ENCODE assay signal across 17 cellular contexts in genomic region chr2:133667085-133667484, GRCh38.
A peak's percentile ranks its signal among the peaks of the same experiment; 100 is the strongest.
DNase-seq lines count a peak whose midpoint lies in the region; ATAC-seq and TF ChIP-seq lines count a peak whose summit lies in the region.
"Had no signal": no experiment of that assay in that cellular context is flagged by ENCODE, and none has a peak within 500 bp of the region (broad histone marks: within the 10 kb centered on the region; RNA-seq: fewer than 3 reads in every experiment).

No MANE protein-coding gene starts in this region.

- peak; percentile 91 for ATAC-seq in IMR-90 (ENCODE audit: low read depth)
- ATAC-seq in HG02840 (IDR thresholded peaks at IDR 0.05; ENCODE audit: low FRiP score, unreplicated experiment): no peak
- ATAC-seq in GM18909 (IDR thresholded peaks at IDR 0.05; ENCODE audit: poor library complexity, unreplicated experiment): no peak
- ATAC-seq: pancreas had no signal

- H3K23ac ChIP-seq in IMR-90 (ENCODE audit: low read depth, low read length): no peak overlapping the region; the same call in 1 of the 2 replicates

- peak overlapping the region in 1 of 2 experiments; percentile 64; a peak in 2 of 4 replicates for H4K8ac ChIP-seq in IMR-90 (ENCODE audit: low read depth in 2 of 2, low read length in 2 of 2)

- H3K9me3 ChIP-seq in IMR-90 (ENCODE audit: control insufficient read depth, insufficient read depth, low read length): peaks cover 6% of the 10 kb centered on the region
- H3K9me3 ChIP-seq: pancreas had no signal

- no peak overlapping the region for H4K91ac ChIP-seq in IMR-90 (ENCODE audit: insufficient read depth, low read depth, low read length)

- peak overlapping the region; percentile 75 for H3K4ac ChIP-seq in IMR-90 (ENCODE audit: low read depth, low read length)

- peak overlapping the region; percentile 26; the same call in 1 of the 2 replicates for H4K5ac ChIP-seq in IMR-90 (ENCODE audit: low read depth, low read length)

- H3K4me3 ChIP-seq in IMR-90 (ENCODE audit: insufficient read depth, low read depth, low read length): no peak overlapping the region
- H3K4me3 ChIP-seq in choroid plexus epithelial cell (ENCODE audit: low read depth, low read length): no peak overlapping the region
- no peak overlapping the region for H3K4me3 ChIP-seq in lower leg skin (ENCODE audit: low read depth, poor library complexity, severe bottlenecking)
- H3K4me3 ChIP-seq: coronary artery, pancreas, SJSA1 had no signal

- H3K27me3 ChIP-seq in IMR-90 (ENCODE audit: control insufficient read depth, insufficient read depth, low read length): no peaks in the 10 kb centered on the region
- H3K27me3 ChIP-seq: pancreas, SJSA1 had no signal

- no peak overlapping the region for H3K9ac ChIP-seq in IMR-90 (ENCODE audit: low read depth, low read length)

- H2AFZ ChIP-seq in IMR-90 (replicated peaks; ENCODE audit: low read length, poor library complexity): no peak overlapping the region

- in situ Hi-C loops in IMR-90 (cut with MboI; ENCODE audit: low sequenced_read_pairs): no loop called here

- no peaks in the 10 kb centered on the region for H4K20me1 ChIP-seq in IMR-90 (ENCODE audit: insufficient read depth, low read length)

- peak overlapping the region; percentile 57; the same call in 1 of the 2 replicates for H3K18ac ChIP-seq in IMR-90 (ENCODE audit: low read depth, low read length)

- no peak overlapping the region for H3K56ac ChIP-seq in IMR-90 (ENCODE audit: extremely low read depth, insufficient read depth, low read length)

- no peaks in the 10 kb centered on the region for H3K9me1 ChIP-seq in IMR-90 (ENCODE audit: insufficient read depth, low read length)

- H2AK5ac ChIP-seq in IMR-90 (ENCODE audit: low read depth, low read length): no peak overlapping the region

- intact Hi-C loops in IMR-90 (cut with micrococcal nuclease) (no loop called here), lower leg skin (cut with DNase I; ENCODE audit: low total_unique reads) (no loop called here)

- DNase-seq in AG08396 (ENCODE audit: low spot score) (peak; percentile 46), IMR-90 (peak; percentile 94), choroid plexus epithelial cell (ENCODE audit: low read depth) (peak; percentile 44), kidney glomerular epithelial cell (lab: John Stamatoyannopoulos, UW) (peak; percentile 50), lower leg skin (ENCODE audit: low spot score in 2 of 2) (no peak)
- DNase-seq in stimulated activated CD4-positive, alpha-beta T cell treated with anti-CD3 and anti-CD28 coated beads, Interleukin-1b, Interleukin-23, amount 100 ng/mL, for 48 hours: no peak
- DNase-seq: activated CD4-positive, alpha-beta memory T cell treated with anti-CD3 and anti-CD28 coated beads, Interleukin-2, amount 10 ng/mL, durations not matched to agents 7 days and 5 days; amygdala; DMS 273 treated with DMSO at 0.1 percent for 48 hours; immature natural killer cell; NCI-H1092 treated with DMSO at 0.1 percent for 48 hours; NCI-H2171 treated with DMSO at 0.1 percent for 48 hours; pancreas had no signal

- H2BK15ac ChIP-seq in IMR-90 (ENCODE audit: low read depth, low read length): peak overlapping the region; percentile 32; the same call in 1 of the 3 replicates

- H3K36me3 ChIP-seq in IMR-90 (ENCODE audit: control insufficient read depth, insufficient read depth, low read length): no peaks in the 10 kb centered on the region
- H3K36me3 ChIP-seq: pancreas, SJSA1 had no signal

- H3K27ac ChIP-seq in IMR-90 (ENCODE audit: insufficient read depth, low read length): no peak overlapping the region
- H3K27ac ChIP-seq: coronary artery, pancreas, SJSA1 had no signal

- no peak overlapping the region for H2AK9ac ChIP-seq in IMR-90 (replicated peaks; ENCODE audit: low read depth, low read length, poor library complexity)

- H3K14ac ChIP-seq in IMR-90 (replicated peaks; ENCODE audit: low read depth, low read length): peak overlapping the region; percentile 65; the same call in 1 of the 2 replicates

- BruUV-seq in IMR-90 (replicated peaks; lab: Mats Ljungman, UMichigan): no TSS peak

- POLR2A ChIA-PET in IMR-90 (lab: Charles Lee; ENCODE audit: unreplicated experiment): no interaction called here

- dilution Hi-C loops in IMR-90 (cut with HindIII; ENCODE audit: low sequenced_read_pairs, unreplicated experiment): no loop called here

- H2BK5ac ChIP-seq in IMR-90 (ENCODE audit: low read depth, low read length, poor library complexity, severe bottlenecking): peak overlapping the region; percentile 81

- H2BK20ac ChIP-seq in IMR-90 (ENCODE audit: low read depth, low read length): peak overlapping the region; percentile 85

- H2BK120ac ChIP-seq in IMR-90 (ENCODE audit: low read depth, low read length): peak overlapping the region; percentile 93

- H3K79me1 ChIP-seq in IMR-90 (ENCODE audit: low read depth in 1 of 2, low read length in 2 of 2): no peaks in the 10 kb centered on the region

- H3K4me2 ChIP-seq in IMR-90 (ENCODE audit: low read depth, low read length): no peak overlapping the region

- TF ChIP-seq CTCF in IMR-90 (conservative IDR thresholded peaks at IDR 0.05; ENCODE audit: low read depth, low read length) (no peak), choroid plexus epithelial cell (conservative IDR thresholded peaks at IDR 0.05; ENCODE audit: low read depth, low read length) (no peak), lower leg skin (IDR thresholded peaks at IDR 0.05) (no peak)

- no peak for TF ChIP-seq POLR2A in IMR-90 (IDR thresholded peaks at IDR 0.05; ENCODE audit: low read depth, low read length)
- TF ChIP-seq POLR2A in lower leg skin (IDR thresholded peaks at IDR 0.05): no peak

- H3K4me1 ChIP-seq in IMR-90 (ENCODE audit: control insufficient read depth, insufficient read depth, low read length): peaks cover 3% of the 10 kb centered on the region; the same call in 1 of the 2 replicates
- H3K4me1 ChIP-seq: pancreas had no signal

- CTCF ChIA-PET in IMR-90 (lab: Yijun Ruan, JAX): no interaction called here

- no peak for TF ChIP-seq RAD21 in IMR-90 (IDR thresholded peaks at IDR 0.05; ENCODE audit: low read length)

TF ChIP-seq in IMR-90, 13 proteins besides CTCF, POLR2A, EP300 and RAD21:
- TF ChIP-seq USF2 (IDR thresholded peaks at IDR 0.05; ENCODE audit: low read depth, low read length) (no peak), BHLHE40 (IDR thresholded peaks at IDR 0.05; ENCODE audit: low read depth, low read length) (peak; percentile 17; the same call in 1 of the 2 replicates), MAFK (IDR thresholded peaks at IDR 0.05; ENCODE audit: low read depth, low read length) (peak; percentile 89), MAZ (IDR thresholded peaks at IDR 0.05; ENCODE audit: borderline replicate concordance, low read depth, low read length) (no peak), CEBPB (IDR thresholded peaks at IDR 0.05; ENCODE audit: low read depth, low read length) (peak; percentile 50; the same call in 1 of the 2 replicates), NFE2L2 (IDR thresholded peaks at IDR 0.05; ENCODE audit: low read depth, low read length) (peak; percentile 70), FOS (IDR thresholded peaks at IDR 0.05; ENCODE audit: low read depth, low read length) (peak; percentile 77), SMC3 (IDR thresholded peaks at IDR 0.05; ENCODE audit: low read depth, low read length) (no peak), RFX5 (IDR thresholded peaks at IDR 0.05; ENCODE audit: low read depth, low read length) (no peak), ELK1 (IDR thresholded peaks at IDR 0.05; ENCODE audit: borderline replicate concordance, low read depth, low read length) (no peak), RCOR1 (IDR thresholded peaks at IDR 0.05; ENCODE audit: insufficient replicate concordance, low read length) (peak; percentile 28)

Comparison
In these comparisons a context has a peak if more than half of its experiments do, and no peak if none do; other contexts are left out.
1. DNase-seq: peak in AG08396 (single experiment), IMR-90 (single experiment), choroid plexus epithelial cell (single experiment) and kidney glomerular epithelial cell (single experiment); none in stimulated activated CD4-positive, alpha-beta T cell treated with anti-CD3 and anti-CD28 coated beads, Interleukin-1b, Interleukin-23, amount 100 ng/mL, for 48 hours (single experiment) and lower leg skin (0 of 2).